Comparison of ENCODE assay signal across 19 cellular contexts in genomic region chr11:83649468-83649915, GRCh38.
"Had no signal": no experiment of that assay in that cellular context is flagged by ENCODE, and none has a peak within 500 bp of the region (broad histone marks: within the 10 kb centered on the region; RNA-seq: fewer than 3 reads in every experiment).

No MANE protein-coding gene starts in this region.

- H3K4me1 ChIP-seq: gastroesophageal sphincter, heart right ventricle, tibial nerve, uterus had no signal

- H3K36me3 Mint-ChIP-seq: activated naive CD4-positive, alpha-beta T cell treated with anti-CD3 and anti-CD28 coated beads, Interleukin-2, amount 10 ng/mL, durations not matched to agents 7 days and 5 days; T-cell had no signal

- H3K27ac Mint-ChIP-seq: activated naive CD4-positive, alpha-beta T cell treated with anti-CD3 and anti-CD28 coated beads, Interleukin-2, amount 10 ng/mL, durations not matched to agents 7 days and 5 days; activated T-helper 17 cell treated with anti-CD3 and anti-CD28 coated beads, Interleukin-2, amount 50 U/mL, for 72 hours; endodermal cell; nephron progenitor cell; T-cell had no signal

- H3K36me3 ChIP-seq: gastroesophageal sphincter, heart right ventricle, ovary, tibial nerve, uterus had no signal

- H3K27me3 ChIP-seq: gastroesophageal sphincter, heart right ventricle, ovary, tibial nerve, uterus had no signal

- ATAC-seq: activated T-helper 17 cell treated with anti-CD3 and anti-CD28 coated beads, Interleukin-2, amount 50 U/mL, for 72 hours; gastroesophageal sphincter; heart right ventricle; left ventricle myocardium superior; T-cell had no signal

- H3K4me3 ChIP-seq: gastroesophageal sphincter, heart right ventricle, ovary, tibial nerve, uterus had no signal

- H3K9me3 Mint-ChIP-seq: activated naive CD4-positive, alpha-beta T cell treated with anti-CD3 and anti-CD28 coated beads, Interleukin-2, amount 10 ng/mL, durations not matched to agents 7 days and 5 days; activated T-helper 17 cell treated with anti-CD3 and anti-CD28 coated beads, Interleukin-2, amount 50 U/mL, for 72 hours; endodermal cell; nephron progenitor cell; T-cell had no signal

- FAIRE-seq: astrocyte had no signal

- H3K27ac ChIP-seq: gastroesophageal sphincter, heart right ventricle, ovary, tibial nerve, uterus had no signal

- H3K27me3 Mint-ChIP-seq: activated naive CD4-positive, alpha-beta T cell treated with anti-CD3 and anti-CD28 coated beads, Interleukin-2, amount 10 ng/mL, durations not matched to agents 7 days and 5 days had no signal

- H3K4me1 Mint-ChIP-seq: activated naive CD4-positive, alpha-beta T cell treated with anti-CD3 and anti-CD28 coated beads, Interleukin-2, amount 10 ng/mL, durations not matched to agents 7 days and 5 days; activated T-helper 17 cell treated with anti-CD3 and anti-CD28 coated beads, Interleukin-2, amount 50 U/mL, for 72 hours; nephron progenitor cell; T-cell had no signal

- DNase-seq: activated CD4-positive, alpha-beta T cell treated with anti-CD3 and anti-CD28 coated beads, Interleukin-2, amount 50 U/mL, for 48 hours; activated naive CD4-positive, alpha-beta T cell treated with anti-CD3 and anti-CD28 coated beads, Interleukin-2, amount 10 ng/mL, durations not matched to agents 7 days and 5 days; endodermal cell; erythroblast; heart right ventricle; islet precursor cell; left ventricle myocardium superior; mesenchymal stem cell; nephron progenitor cell; ovary; stimulated activated CD4-positive, alpha-beta T cell treated with anti-CD3 and anti-CD28 coated beads, Interleukin-4, amount 100 ng/mL, for 1 hour; stimulated activated naive CD4-positive, alpha-beta T cell; T-cell; T-helper 9 cell; uterus had no signal

- H3K9me3 ChIP-seq: gastroesophageal sphincter, heart right ventricle, ovary, tibial nerve, uterus had no signal

- H3K4me3 Mint-ChIP-seq: activated naive CD4-positive, alpha-beta T cell treated with anti-CD3 and anti-CD28 coated beads, Interleukin-2, amount 10 ng/mL, durations not matched to agents 7 days and 5 days; activated T-helper 17 cell treated with anti-CD3 and anti-CD28 coated beads, Interleukin-2, amount 50 U/mL, for 72 hours; endodermal cell; nephron progenitor cell; T-cell had no signal
